ENCODE assay signal across 1 cellular context in genomic region chr1:53220171-53220961, GRCh38.
TF ChIP-seq lines count a peak whose summit lies in the region.

Gene CZIB, minus strand, starts transcription at chr1:53220634. Its CDS starts 59 bp downstream, at chr1:53220575.

TF ChIP-seq in GM23338, 12 proteins besides CTCF, POLR2A, EP300 and RAD21 (continued from another document):
- TF ChIP-seq REST (IDR thresholded peaks at IDR 0.05; ENCODE audit: unreplicated experiment) (no peak), ZNF114 (CRISPR knock-in tag; IDR thresholded peaks at IDR 0.05) (no peak), CREB1 (CRISPR knock-in tag; IDR thresholded peaks at IDR 0.05; ENCODE audit: low read depth) (peak; percentile 53; the same call in 1 of the 2 replicates)
